In genomic region chr9:35606138-35606504, GRCh38 we compare ENCODE assay signal across 8 cellular contexts. TPM values are rescaled to one million over a fixed set of nuclear protein-coding genes. Genes with fewer than 3 reads are reported as not detected.
DNase-seq lines count a peak whose midpoint lies in the region; ATAC-seq, FAIRE-seq and TF ChIP-seq lines count a peak whose summit lies in the region.

No MANE protein-coding gene starts in this region.

- peak overlapping the region; percentile 41 to 84 (median 76) for H3K27ac Mint-ChIP-seq in CD8-positive, alpha-beta memory T cell

- H3K27me3 Mint-ChIP-seq in CD8-positive, alpha-beta memory T cell, result peaks cover 0 to 2% of the 10 kb centered on the region in 2 donors

- H3F3A ChIP-seq in neural cell (ENCODE audit: insufficient read depth, low read length, poor library complexity, severe bottlenecking), result no peaks in the 10 kb centered on the region

- no peak for TF ChIP-seq CTCF in neural cell (IDR thresholded peaks at IDR 0.05; ENCODE audit: poor library complexity, severe bottlenecking)

- H3K9ac ChIP-seq in duodenal mucosa (ENCODE audit: low read depth in 1 of 2, low read length in 2 of 2), result peak overlapping the region; percentile 61 to 62
- H3K9ac ChIP-seq in neural cell (ENCODE audit: low read length), result peak overlapping the region; percentile 77

- peaks cover 34 to 39% (median 39%) of the 10 kb centered on the region in 3 donors for H3K4me1 Mint-ChIP-seq in CD8-positive, alpha-beta memory T cell

- H3K27me3 ChIP-seq in CD8-positive, alpha-beta memory T cell (ENCODE audit: insufficient read depth, low read length, poor library complexity, severe bottlenecking), result no peaks in the 10 kb centered on the region
- no peaks in the 10 kb centered on the region for H3K27me3 ChIP-seq in duodenal mucosa (ENCODE audit: control insufficient read depth in 1 of 2, insufficient read depth in 2 of 2, low read length in 2 of 2)
- no peaks in the 10 kb centered on the region for H3K27me3 ChIP-seq in neural cell (ENCODE audit: insufficient read depth, low read depth, low read length)

- peak overlapping the region; percentile 76 for H3K4me3 ChIP-seq in CD8-positive, alpha-beta memory T cell (ENCODE audit: low read length)
- peak overlapping the region; percentile 75 to 79 for H3K4me3 ChIP-seq in duodenal mucosa (ENCODE audit: low read depth in 1 of 2, low read length in 2 of 2)
- peak overlapping the region; percentile 86 for H3K4me3 ChIP-seq in neural cell (ENCODE audit: low read length)

- H3K79me2 ChIP-seq in neural cell (replicated peaks; ENCODE audit: insufficient read depth, low read length), result peaks cover 13% of the 10 kb centered on the region

- peak overlapping the region; percentile 94 for H3K4me2 ChIP-seq in neural cell (ENCODE audit: low read length)

- peak overlapping the region; percentile 76 to 91 (median 82) for H3K4me3 Mint-ChIP-seq in CD8-positive, alpha-beta memory T cell

- TF ChIP-seq RAD21 in neural cell (conservative IDR thresholded peaks at IDR 0.05), result no peak

- no peak for FAIRE-seq in RCC 7860 (lab: Jason Lieb, UNC)

- no peak for DNase-seq in CD8-positive, alpha-beta memory T cell
- DNase-seq in M059J (ENCODE audit: low read depth) (peak; percentile 34), RCC 7860 (ENCODE audit: low spot score) (no peak), NCI-H446 (lab: John Stamatoyannopoulos, UW) (no peak), GDM1 (lab: John Stamatoyannopoulos, UW) (no peak)

- ATAC-seq in esophagus mucosa, result no peak

- no peaks in the 10 kb centered on the region for H3K9me3 ChIP-seq in CD8-positive, alpha-beta memory T cell (ENCODE audit: low read length)
- H3K9me3 ChIP-seq in duodenal mucosa (ENCODE audit: control insufficient read depth in 1 of 2, low read length in 2 of 2), result no peaks in the 10 kb centered on the region
- no peaks in the 10 kb centered on the region for H3K9me3 ChIP-seq in neural cell (ENCODE audit: low read length)

- CTCF ChIA-PET in CD8-positive, alpha-beta memory T cell (lab: Charles Lee), result interaction anchor here (0.8 to 9.2 kb wide), 12 partner anchors 9 to 150 kb away, joined by 3 to 54 read pairs (median 4); partner anchors contain the start of genes ARHGEF39, CREB3 and TLN1

- no peak for TF ChIP-seq EP300 in neural cell (conservative IDR thresholded peaks at IDR 0.05; ENCODE audit: poor library complexity, severe bottlenecking)

- no peak overlapping the region for H2AFZ ChIP-seq in neural cell (ENCODE audit: low read depth, low read length)

- peaks cover 0 to 48% (median 4%) of the 10 kb centered on the region in 3 donors for H3K36me3 Mint-ChIP-seq in CD8-positive, alpha-beta memory T cell

- no peaks in the 10 kb centered on the region for H3K9me3 Mint-ChIP-seq in CD8-positive, alpha-beta memory T cell

- peaks cover 21% of the 10 kb centered on the region for H3K4me1 ChIP-seq in CD8-positive, alpha-beta memory T cell (ENCODE audit: insufficient read depth, low read length)
- peaks cover 16 to 20% of the 10 kb centered on the region in 2 donors for H3K4me1 ChIP-seq in duodenal mucosa (ENCODE audit: control insufficient read depth in 1 of 2, insufficient read depth in 2 of 2, low read length in 2 of 2)

- no peaks in the 10 kb centered on the region for H3K9me2 ChIP-seq in neural cell (ENCODE audit: insufficient read depth, low read length)

- H3K27ac ChIP-seq in CD8-positive, alpha-beta memory T cell (ENCODE audit: low read depth, low read length), result peak overlapping the region; percentile 59
- no peak overlapping the region for H3K27ac ChIP-seq in duodenal mucosa (ENCODE audit: low read depth, low read length)
- H3K27ac ChIP-seq in neural cell (ENCODE audit: low read length), result peak overlapping the region; percentile 50

- H3K36me3 ChIP-seq in CD8-positive, alpha-beta memory T cell (ENCODE audit: insufficient read depth, low read length), result peaks cover 11% of the 10 kb centered on the region
- peaks cover 14 to 21% of the 10 kb centered on the region in 2 donors for H3K36me3 ChIP-seq in duodenal mucosa (ENCODE audit: control insufficient read depth in 1 of 2, insufficient read depth in 2 of 2, low read length in 2 of 2)
- peaks cover 4% of the 10 kb centered on the region for H3K36me3 ChIP-seq in neural cell (ENCODE audit: insufficient read depth, low read length)

- POLR2A ChIA-PET in CD8-positive, alpha-beta memory T cell (lab: Charles Lee), result interaction anchor here (0.8 to 3.0 kb wide), 8 partner anchors 9 to 126 kb away, joined by 3 to 19 read pairs (median 6); partner anchors contain the start of genes ARHGEF39, CCDC107, CD72 and CREB3

- H4K20me1 ChIP-seq in neural cell (ENCODE audit: insufficient read depth), result no peaks in the 10 kb centered on the region

TF ChIP-seq in neural cell, 6 proteins besides CTCF, POLR2A, EP300 and RAD21:
- no peak for TF ChIP-seq SMC3 (conservative IDR thresholded peaks at IDR 0.05; ENCODE audit: poor library complexity)
- TF ChIP-seq TAF1 (IDR thresholded peaks at IDR 0.05; ENCODE audit: low read depth), result no peak
- TF ChIP-seq EZH2 (IDR thresholded peaks at IDR 0.05; ENCODE audit: borderline replicate concordance, insufficient read depth, low read length, poor library complexity, severe bottlenecking), result no peak
- TF ChIP-seq REST (IDR thresholded peaks at IDR 0.05; ENCODE audit: borderline replicate concordance), result no peak
- TF ChIP-seq MXI1 (conservative IDR thresholded peaks at IDR 0.05; ENCODE audit: poor library complexity, severe bottlenecking), result no peak
- TF ChIP-seq POLR2AphosphoS5 (IDR thresholded peaks at IDR 0.05), result no peak

RNA-seq across cellular contexts. Expression of gene TESK1, which starts 1.1 kb away (rescaled TPM):
- 10 to 100 TPM; 44.2 to 46.8 TPM for total RNA-seq in CD8-positive, alpha-beta memory T cell
- polyA plus RNA-seq in CD8-positive, alpha-beta memory T cell, result 15.9 TPM
- 7.1 and 11.0 TPM in 2 replicates for total RNA-seq in M059J (2014; rRNA removed; shearing (Covaris generic))
- polyA plus RNA-seq in neural cell, result 37.9 and 44.3 TPM in 2 replicates
- 32.1 and 32.2 TPM in 2 replicates for polyA minus RNA-seq in neural cell
- total RNA-seq in esophagus mucosa, result 9.5 TPM

RNA-seq across cellular contexts. Expression of gene CD72, which starts 12.1 kb away (rescaled TPM):
- 1 to 10 TPM; 6.4 to 6.5 TPM for total RNA-seq in CD8-positive, alpha-beta memory T cell
- 5.1 TPM for polyA plus RNA-seq in CD8-positive, alpha-beta memory T cell
- 0.05 and 4.1 TPM in 2 replicates for total RNA-seq in M059J (2014; rRNA removed; shearing (Covaris generic))
- polyA plus RNA-seq in neural cell, result not detected in 2 replicates
- polyA minus RNA-seq in neural cell, result not detected in 2 replicates
- total RNA-seq in esophagus mucosa, result 0.52 TPM

RNA-seq across cellular contexts. Expression of gene SIT1, which starts 44.6 kb away (rescaled TPM):
- total RNA-seq in CD8-positive, alpha-beta memory T cell, result 10 to 100 TPM; 43.1 TPM
- 196 TPM for polyA plus RNA-seq in CD8-positive, alpha-beta memory T cell
- total RNA-seq in M059J (2014; rRNA removed; shearing (Covaris generic)), result not detected in 2 replicates
- polyA plus RNA-seq in neural cell, result not detected in 2 replicates
- not detected in 2 replicates for polyA minus RNA-seq in neural cell
- 0.44 TPM for total RNA-seq in esophagus mucosa

RNA-seq across cellular contexts. Expression of gene RMRP, which starts 51.7 kb away (rescaled TPM):
- over 10,000 TPM in 1 of 2 experiments, 1,000 to 10,000 TPM in 1; 7,718 to 11,549 TPM for total RNA-seq in CD8-positive, alpha-beta memory T cell
- not detected for polyA plus RNA-seq in CD8-positive, alpha-beta memory T cell
- 4,274 and 18,093 TPM in 2 replicates for total RNA-seq in M059J (2014; rRNA removed; shearing (Covaris generic))
- polyA plus RNA-seq in neural cell, result 9,508 TPM in 1 of 2 replicates, not detected in the other
- 23,296 and 96,249 TPM in 2 replicates for polyA minus RNA-seq in neural cell
- 5,550 TPM for total RNA-seq in esophagus mucosa

RNA-seq across cellular contexts. Expression of gene CCDC107, which starts 52.0 kb away (rescaled TPM):
- total RNA-seq in CD8-positive, alpha-beta memory T cell, result 10 to 100 TPM; 18.5 to 20.0 TPM
- polyA plus RNA-seq in CD8-positive, alpha-beta memory T cell, result 105 TPM
- total RNA-seq in M059J (2014; rRNA removed; shearing (Covaris generic)), result 4.5 and 7.3 TPM in 2 replicates
- 41.4 and 44.4 TPM in 2 replicates for polyA plus RNA-seq in neural cell
- polyA minus RNA-seq in neural cell, result 11.8 and 12.4 TPM in 2 replicates
- total RNA-seq in esophagus mucosa, result 7.9 TPM

Comparison
In these comparisons a context has a peak if more than half of its experiments do, and no peak if none do; other contexts are left out.
1. RNA of gene SIT1, which starts 44.6 kb away (total RNA-seq): 43.1 TPM in CD8-positive, alpha-beta memory T cell; 0.44 TPM in esophagus mucosa (single experiment) and not detected in M059J; every median in the first group is over 10 times any median in the second.
2. Peak in every context shown above with its lines, with median percentiles within 50 percentile points of each other: H3K4me3 ChIP-seq.